1 cellular context compared by ENCODE assay signal in the genomic region with DNA sequence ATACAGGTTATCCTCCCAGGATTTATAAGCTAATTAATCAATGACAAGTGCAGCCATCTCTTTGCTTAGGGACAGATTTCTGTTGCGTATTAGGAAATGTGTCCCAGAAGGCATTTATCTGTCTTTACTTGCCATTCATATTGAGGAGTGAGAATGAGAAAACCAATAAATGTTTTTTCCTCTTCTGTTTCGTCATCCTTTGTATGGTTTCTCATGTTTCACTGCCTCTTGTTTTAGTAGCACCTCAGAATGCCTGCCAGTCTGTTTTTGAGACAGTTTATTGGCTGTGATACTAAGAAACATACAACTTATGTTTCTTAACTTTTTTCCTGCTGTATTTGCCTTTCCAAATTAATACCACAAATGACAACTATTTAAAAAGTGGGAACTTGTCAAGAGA.
A peak's percentile ranks its signal among the peaks of the same experiment; 100 is the strongest.
TF ChIP-seq lines count a peak whose summit lies in the region.

No MANE protein-coding gene starts in this region.

TF ChIP-seq in HepG2, 621 proteins besides CTCF, POLR2A, EP300 and RAD21:
- TF ChIP-seq ZFP36 (IDR thresholded peaks at IDR 0.05; ENCODE audit: borderline replicate concordance, low read depth, low read length, partially characterized antibody) = no peak
- peak; percentile 10; the same call in 1 of the 2 replicates for TF ChIP-seq ATF7 (IDR thresholded peaks at IDR 0.05)
- no peak for TF ChIP-seq ATF7 (CRISPR knock-in tag; IDR thresholded peaks at IDR 0.05)
